Comparison of ENCODE assay signal across 2 cellular contexts in genomic region chr12:46265734-46266133, GRCh38.
TF ChIP-seq lines count a peak whose summit lies in the region.

No MANE protein-coding gene starts in this region.

TF ChIP-seq in GM23338, 12 proteins besides CTCF, POLR2A, EP300 and RAD21 (continued from another document):
- no peak for TF ChIP-seq ZNF331 (CRISPR knock-in tag; IDR thresholded peaks at IDR 0.05; ENCODE audit: low read depth)

TF ChIP-seq in K562, 482 proteins besides CTCF, POLR2A, EP300 and RAD21 (continued from another document):
- TF ChIP-seq RBFOX2 (IDR thresholded peaks at IDR 0.05; ENCODE audit: low read depth, low read length) (0 out of 2 replicates have a peak, but pooled peaks have one; percentile 46), EGR1 (conservative IDR thresholded peaks at IDR 0.05) (peak; percentile 44; the same call in 1 of the 2 replicates)
